16 cellular contexts compared by ENCODE assay signal in genomic region chr13:90485441-90485840, GRCh38.
A peak's percentile ranks its signal among the peaks of the same experiment; 100 is the strongest.
DNase-seq lines count a peak whose midpoint lies in the region; ATAC-seq, FAIRE-seq and TF ChIP-seq lines count a peak whose summit lies in the region.
"Had no signal": no experiment of that assay in that cellular context is flagged by ENCODE, and none has a peak within 500 bp of the region (broad histone marks: within the 10 kb centered on the region; RNA-seq: fewer than 3 reads in every experiment).

No MANE protein-coding gene starts in this region.

- no peak overlapping the region for H3K18ac ChIP-seq in mesenchymal stem cell (ENCODE audit: low read depth in 1 of 2, low read length in 2 of 2)

- no peak overlapping the region for H3K4me3 ChIP-seq in AG04449 (ENCODE audit: low read depth, low read length)
- H3K4me3 ChIP-seq in mesenchymal stem cell (ENCODE audit: insufficient read depth in 1 of 2, low read depth in 1 of 2, low read length in 2 of 2), result no peak overlapping the region
- H3K4me3 ChIP-seq: SJCRH30 had no signal

- no peak for ATAC-seq in HG02763 (IDR thresholded peaks at IDR 0.05; ENCODE audit: unreplicated experiment)
- ATAC-seq in natural killer cell treated with Interleukin-12 subunit alpha and Interleukin-12 subunit beta and Interleukin-15 and Interleukin-18, amount 100 ng/mL, for 72 hours, result no peak
- no peak for ATAC-seq in GM19452 (IDR thresholded peaks at IDR 0.05; ENCODE audit: unreplicated experiment)
- ATAC-seq in HG03280 (IDR thresholded peaks at IDR 0.05; ENCODE audit: unreplicated experiment), result no peak
- ATAC-seq: activated CD4-positive, alpha-beta T cell treated with anti-CD3 and anti-CD28 coated beads for 36 hours had no signal

- peaks cover 0 to 12% of the 10 kb centered on the region in 2 experiments for H3K27me3 ChIP-seq in mesenchymal stem cell (ENCODE audit: control insufficient read depth in 1 of 2, insufficient read depth in 1 of 2, low read length in 2 of 2)
- H3K27me3 ChIP-seq: SJCRH30 had no signal

- no peak overlapping the region for H3K4me3 Mint-ChIP-seq in chondrocyte (ENCODE audit: unreplicated experiment)
- H3K4me3 Mint-ChIP-seq in natural killer cell treated with Interleukin-12 subunit alpha and Interleukin-12 subunit beta and Interleukin-15 and Interleukin-18, amount 100 ng/mL, for 72 hours, result no peak overlapping the region
- H3K4me3 Mint-ChIP-seq: activated CD4-positive, alpha-beta T cell treated with anti-CD3 and anti-CD28 coated beads for 36 hours had no signal

- H3K9ac ChIP-seq in mesenchymal stem cell (ENCODE audit: low read length), result no peak overlapping the region
- H3K9ac ChIP-seq: parathyroid adenoma had no signal

- H3K23ac ChIP-seq in mesenchymal stem cell (ENCODE audit: low read length in 2 of 2), result no peak overlapping the region

- H3K27ac ChIP-seq in mesenchymal stem cell (ENCODE audit: low read length, poor library complexity, severe bottlenecking), result no peak overlapping the region
- H3K27ac ChIP-seq: C4-2B, parathyroid adenoma, SJCRH30 had no signal

- peak; percentile 5 for DNase-seq in AG04449 (ENCODE audit: low read depth, low spot score)
- peak; percentile 21 for DNase-seq in HTR-8/SVneo (ENCODE audit: insufficient read length, low spot score)
- no peak for DNase-seq in chondrocyte (ENCODE audit: low spot score)
- peak; percentile 74 for DNase-seq in mesenchymal stem cell
- DNase-seq in natural killer cell treated with Interleukin-12 subunit alpha and Interleukin-12 subunit beta and Interleukin-15 and Interleukin-18, amount 100 ng/mL, for 72 hours (ENCODE audit: low spot score), result no peak
- DNase-seq: activated CD4-positive, alpha-beta T cell treated with anti-CD3 and anti-CD28 coated beads for 36 hours; activated gamma-delta T cell treated with Interleukin-2 at 50 U/mL for 16 hours; effector CD4-positive, alpha-beta T cell; NCI-H2029; SJCRH30 had no signal

- no peak overlapping the region for H2AFZ ChIP-seq in mesenchymal stem cell (ENCODE audit: low read depth, low read length)
- H2AFZ ChIP-seq: parathyroid adenoma had no signal

- no peak overlapping the region for H2BK12ac ChIP-seq in mesenchymal stem cell (ENCODE audit: low read length in 2 of 2)

- no peak overlapping the region for H2BK15ac ChIP-seq in mesenchymal stem cell (ENCODE audit: low read depth, poor library complexity, severe bottlenecking)

- H3K79me1 ChIP-seq in mesenchymal stem cell (replicated peaks; ENCODE audit: low read length, poor library complexity, severe bottlenecking), result no peaks in the 10 kb centered on the region

- H3K4me1 Mint-ChIP-seq in chondrocyte (ENCODE audit: low read depth), result peaks cover 16% of the 10 kb centered on the region
- no peaks in the 10 kb centered on the region for H3K4me1 Mint-ChIP-seq in natural killer cell treated with Interleukin-12 subunit alpha and Interleukin-12 subunit beta and Interleukin-15 and Interleukin-18, amount 100 ng/mL, for 72 hours (ENCODE audit: low read depth in 2 of 2)
- H3K4me1 Mint-ChIP-seq: activated CD4-positive, alpha-beta T cell treated with anti-CD3 and anti-CD28 coated beads for 36 hours had no signal

- peak overlapping the region; percentile 67 for H3K27ac Mint-ChIP-seq in chondrocyte (ENCODE audit: unreplicated experiment)
- no peak overlapping the region for H3K27ac Mint-ChIP-seq in natural killer cell treated with Interleukin-12 subunit alpha and Interleukin-12 subunit beta and Interleukin-15 and Interleukin-18, amount 100 ng/mL, for 72 hours
- H3K27ac Mint-ChIP-seq: activated CD4-positive, alpha-beta T cell treated with anti-CD3 and anti-CD28 coated beads for 36 hours had no signal

- no peak overlapping the region for H4K91ac ChIP-seq in mesenchymal stem cell (ENCODE audit: low read length)

- H3K4me2 ChIP-seq in mesenchymal stem cell (ENCODE audit: low read length, poor library complexity, severe bottlenecking), result no peak overlapping the region

- no peak for FAIRE-seq in HTR-8/SVneo (lab: Jason Lieb, UNC)
- FAIRE-seq: islet of Langerhans had no signal

- no peak overlapping the region for H2BK120ac ChIP-seq in mesenchymal stem cell (ENCODE audit: low read depth, low read length)

- no peaks in the 10 kb centered on the region for H3K27me3 Mint-ChIP-seq in chondrocyte (ENCODE audit: low read depth)
- no peaks in the 10 kb centered on the region for H3K27me3 Mint-ChIP-seq in natural killer cell treated with Interleukin-12 subunit alpha and Interleukin-12 subunit beta and Interleukin-15 and Interleukin-18, amount 100 ng/mL, for 72 hours
- H3K27me3 Mint-ChIP-seq: activated CD4-positive, alpha-beta T cell treated with anti-CD3 and anti-CD28 coated beads for 36 hours had no signal

- no peak overlapping the region for H3K4ac ChIP-seq in mesenchymal stem cell (ENCODE audit: low read depth in 1 of 2, low read length in 2 of 2)

- TF ChIP-seq CTCF in AG04449 (IDR thresholded peaks at IDR 0.05; ENCODE audit: insufficient read depth, low read length, missing control alignments) (no peak), chondrocyte (IDR thresholded peaks at IDR 0.05) (no peak)

- CTCF ChIA-PET in AG04449 (lab: Yijun Ruan, JAX), result no interaction called here

- peaks cover 7% of the 10 kb centered on the region for H3K9me3 Mint-ChIP-seq in chondrocyte (ENCODE audit: low read depth)
- peaks cover 14% of the 10 kb centered on the region for H3K9me3 Mint-ChIP-seq in natural killer cell treated with Interleukin-12 subunit alpha and Interleukin-12 subunit beta and Interleukin-15 and Interleukin-18, amount 100 ng/mL, for 72 hours

- H3K4me1 ChIP-seq in mesenchymal stem cell (ENCODE audit: control insufficient read depth, insufficient read depth, low read depth, low read length), result no peaks in the 10 kb centered on the region
- H3K4me1 ChIP-seq: parathyroid adenoma, SJCRH30 had no signal

- H3K14ac ChIP-seq in mesenchymal stem cell (ENCODE audit: low read length in 2 of 2), result no peak overlapping the region

- H3K36me3 ChIP-seq in mesenchymal stem cell (ENCODE audit: control insufficient read depth in 1 of 2, insufficient read depth in 2 of 2, low read depth in 1 of 2, low read length in 2 of 2), result no peaks in the 10 kb centered on the region
- H3K36me3 ChIP-seq: SJCRH30 had no signal

- H2AK5ac ChIP-seq in mesenchymal stem cell (ENCODE audit: low read length, severe bottlenecking), result no peak overlapping the region

- no peaks in the 10 kb centered on the region for H3K36me3 Mint-ChIP-seq in chondrocyte (ENCODE audit: low read depth)
- peaks cover 6% of the 10 kb centered on the region for H3K36me3 Mint-ChIP-seq in natural killer cell treated with Interleukin-12 subunit alpha and Interleukin-12 subunit beta and Interleukin-15 and Interleukin-18, amount 100 ng/mL, for 72 hours

- peaks cover 6% of the 10 kb centered on the region for H3K9me3 ChIP-seq in mesenchymal stem cell (ENCODE audit: control insufficient read depth, low read length)
- H3K9me3 ChIP-seq: SJCRH30 had no signal

- H4K8ac ChIP-seq in mesenchymal stem cell (ENCODE audit: low read length), result no peak overlapping the region

- no peak overlapping the region for H2BK5ac ChIP-seq in mesenchymal stem cell (ENCODE audit: low read depth, low read length, poor library complexity, severe bottlenecking)

- POLR2A ChIA-PET in AG04449 (lab: Yijun Ruan, JAX), result no interaction called here

Comparison
In these comparisons a context has a peak if more than half of its experiments do, and no peak if none do; other contexts are left out.
1. DNase-seq: peak in AG04449 (single experiment), HTR-8/SVneo (single experiment) and mesenchymal stem cell (single experiment); none in chondrocyte (single experiment) and natural killer cell treated with Interleukin-12 subunit alpha and Interleukin-12 subunit beta and Interleukin-15 and Interleukin-18, amount 100 ng/mL, for 72 hours (single experiment).